ENCODE assay signal across 1 cellular context in genomic region chr5:33828611-33829286, GRCh38.
TF ChIP-seq lines count a peak whose summit lies in the region.

No MANE protein-coding gene starts in this region.

TF ChIP-seq in GM23338, 12 proteins besides CTCF, POLR2A, EP300 and RAD21 (continued from another document):
- TF ChIP-seq, protein P1, sequence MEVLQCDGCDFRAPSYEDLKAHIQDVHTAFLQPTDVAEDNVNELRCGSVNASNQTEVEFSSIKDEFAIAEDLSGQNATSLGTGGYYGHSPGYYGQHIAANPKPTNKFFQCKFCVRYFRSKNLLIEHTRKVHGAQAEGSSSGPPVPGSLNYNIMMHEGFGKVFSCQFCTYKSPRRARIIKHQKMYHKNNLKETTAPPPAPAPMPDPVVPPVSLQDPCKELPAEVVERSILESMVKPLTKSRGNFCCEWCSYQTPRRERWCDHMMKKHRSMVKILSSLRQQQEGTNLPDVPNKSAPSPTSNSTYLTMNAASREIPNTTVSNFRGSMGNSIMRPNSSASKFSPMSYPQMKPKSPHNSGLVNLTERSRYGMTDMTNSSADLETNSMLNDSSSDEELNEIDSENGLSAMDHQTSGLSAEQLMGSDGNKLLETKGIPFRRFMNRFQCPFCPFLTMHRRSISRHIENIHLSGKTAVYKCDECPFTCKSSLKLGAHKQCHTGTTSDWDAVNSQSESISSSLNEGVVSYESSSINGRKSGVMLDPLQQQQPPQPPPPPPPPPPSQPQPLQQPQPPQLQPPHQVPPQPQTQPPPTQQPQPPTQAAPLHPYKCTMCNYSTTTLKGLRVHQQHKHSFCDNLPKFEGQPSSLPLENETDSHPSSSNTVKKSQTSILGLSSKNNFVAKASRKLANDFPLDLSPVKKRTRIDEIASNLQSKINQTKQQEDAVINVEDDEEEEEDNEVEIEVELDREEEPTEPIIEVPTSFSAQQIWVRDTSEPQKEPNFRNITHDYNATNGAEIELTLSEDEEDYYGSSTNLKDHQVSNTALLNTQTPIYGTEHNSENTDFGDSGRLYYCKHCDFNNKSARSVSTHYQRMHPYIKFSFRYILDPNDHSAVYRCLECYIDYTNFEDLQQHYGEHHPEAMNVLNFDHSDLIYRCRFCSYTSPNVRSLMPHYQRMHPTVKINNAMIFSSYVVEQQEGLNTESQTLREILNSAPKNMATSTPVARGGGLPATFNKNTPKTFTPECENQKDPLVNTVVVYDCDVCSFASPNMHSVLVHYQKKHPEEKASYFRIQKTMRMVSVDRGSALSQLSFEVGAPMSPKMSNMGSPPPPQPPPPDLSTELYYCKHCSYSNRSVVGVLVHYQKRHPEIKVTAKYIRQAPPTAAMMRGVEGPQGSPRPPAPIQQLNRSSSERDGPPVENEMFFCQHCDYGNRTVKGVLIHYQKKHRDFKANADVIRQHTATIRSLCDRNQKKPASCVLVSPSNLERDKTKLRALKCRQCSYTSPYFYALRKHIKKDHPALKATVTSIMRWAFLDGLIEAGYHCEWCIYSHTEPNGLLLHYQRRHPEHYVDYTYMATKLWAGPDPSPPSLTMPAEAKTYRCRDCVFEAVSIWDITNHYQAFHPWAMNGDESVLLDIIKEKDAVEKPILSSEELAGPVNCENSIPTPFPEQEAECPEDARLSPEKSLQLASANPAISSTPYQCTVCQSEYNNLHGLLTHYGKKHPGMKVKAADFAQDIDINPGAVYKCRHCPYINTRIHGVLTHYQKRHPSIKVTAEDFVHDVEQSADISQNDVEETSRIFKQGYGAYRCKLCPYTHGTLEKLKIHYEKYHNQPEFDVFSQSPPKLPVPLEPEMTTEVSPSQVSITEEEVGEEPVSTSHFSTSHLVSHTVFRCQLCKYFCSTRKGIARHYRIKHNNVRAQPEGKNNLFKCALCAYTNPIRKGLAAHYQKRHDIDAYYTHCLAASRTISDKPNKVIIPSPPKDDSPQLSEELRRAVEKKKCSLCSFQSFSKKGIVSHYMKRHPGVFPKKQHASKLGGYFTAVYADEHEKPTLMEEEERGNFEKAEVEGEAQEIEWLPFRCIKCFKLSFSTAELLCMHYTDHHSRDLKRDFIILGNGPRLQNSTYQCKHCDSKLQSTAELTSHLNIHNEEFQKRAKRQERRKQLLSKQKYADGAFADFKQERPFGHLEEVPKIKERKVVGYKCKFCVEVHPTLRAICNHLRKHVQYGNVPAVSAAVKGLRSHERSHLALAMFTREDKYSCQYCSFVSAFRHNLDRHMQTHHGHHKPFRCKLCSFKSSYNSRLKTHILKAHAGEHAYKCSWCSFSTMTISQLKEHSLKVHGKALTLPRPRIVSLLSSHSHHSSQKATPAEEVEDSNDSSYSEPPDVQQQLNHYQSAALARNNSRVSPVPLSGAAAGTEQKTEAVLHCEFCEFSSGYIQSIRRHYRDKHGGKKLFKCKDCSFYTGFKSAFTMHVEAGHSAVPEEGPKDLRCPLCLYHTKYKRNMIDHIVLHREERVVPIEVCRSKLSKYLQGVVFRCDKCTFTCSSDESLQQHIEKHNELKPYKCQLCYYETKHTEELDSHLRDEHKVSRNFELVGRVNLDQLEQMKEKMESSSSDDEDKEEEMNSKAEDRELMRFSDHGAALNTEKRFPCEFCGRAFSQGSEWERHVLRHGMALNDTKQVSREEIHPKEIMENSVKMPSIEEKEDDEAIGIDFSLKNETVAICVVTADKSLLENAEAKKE (CRISPR knock-in tag; IDR thresholded peaks at IDR 0.05), result no peak
- TF ChIP-seq CREB1 (CRISPR knock-in tag; IDR thresholded peaks at IDR 0.05; ENCODE audit: low read depth), result no peak
- no peak for TF ChIP-seq POLR2AphosphoS5 (IDR thresholded peaks at IDR 0.05; ENCODE audit: low read depth)
- TF ChIP-seq JUNB (IDR thresholded peaks at IDR 0.05; ENCODE audit: unreplicated experiment), result no peak
- TF ChIP-seq EZH2 (IDR thresholded peaks at IDR 0.05; ENCODE audit: low read depth, unreplicated experiment), result no peak
TF ChIP-seq in GM23338: peak in this region for 0.
